ENCODE assay signal across 13 cellular contexts in genomic region chr16:84928679-84929420, GRCh38.
A peak's percentile ranks its signal among the peaks of the same experiment; 100 is the strongest.
DNase-seq lines count a peak whose midpoint lies in the region; ATAC-seq, FAIRE-seq and TF ChIP-seq lines count a peak whose summit lies in the region.
"Had no signal": no experiment of that assay in that cellular context is flagged by ENCODE, and none has a peak within 500 bp of the region (broad histone marks: within the 10 kb centered on the region; RNA-seq: fewer than 3 reads in every experiment).

No MANE protein-coding gene starts in this region.

- H4K20me1 ChIP-seq in neural progenitor cell (ENCODE audit: low read depth), result no peaks in the 10 kb centered on the region

- H3K9me3 Mint-ChIP-seq in neural progenitor cell, result no peaks in the 10 kb centered on the region
- H3K9me3 Mint-ChIP-seq: activated naive CD8-positive, alpha-beta T cell treated with anti-CD3 and anti-CD28 coated beads, Interleukin-2, amount 10 ng/mL, durations not matched to agents 7 days and 5 days; endodermal cell had no signal

- peaks cover 20% of the 10 kb centered on the region for H3K27me3 Mint-ChIP-seq in neural progenitor cell (ENCODE audit: insufficient read depth, low read depth)
- H3K27me3 Mint-ChIP-seq: activated naive CD8-positive, alpha-beta T cell treated with anti-CD3 and anti-CD28 coated beads, Interleukin-2, amount 10 ng/mL, durations not matched to agents 7 days and 5 days had no signal

- H3K79me2 ChIP-seq in ACC112 (ENCODE audit: control insufficient read depth, insufficient read depth, low read length, unreplicated experiment), result no peaks in the 10 kb centered on the region
- no peaks in the 10 kb centered on the region for H3K79me2 ChIP-seq in neural progenitor cell (ENCODE audit: low read depth)

- H3F3A ChIP-seq in neural progenitor cell (ENCODE audit: low read depth), result no peaks in the 10 kb centered on the region

- WGBS in pancreas, 2 donors, result 52 to 53% methylated on average over 16 of the region's 16 CpGs

- H2AFZ ChIP-seq in ACC112 (ENCODE audit: low read length, unreplicated experiment) (peak overlapping the region; percentile 8), neural progenitor cell (replicated peaks) (no peak overlapping the region)

- peaks cover 24% of the 10 kb centered on the region for H3K4me1 Mint-ChIP-seq in neural progenitor cell
- H3K4me1 Mint-ChIP-seq: activated naive CD8-positive, alpha-beta T cell treated with anti-CD3 and anti-CD28 coated beads, Interleukin-2, amount 10 ng/mL, durations not matched to agents 7 days and 5 days had no signal

- no peak overlapping the region for H3K9ac ChIP-seq in neural progenitor cell

- H3K4me1 ChIP-seq in ACC112 (ENCODE audit: control insufficient read depth, insufficient read depth, low read length, unreplicated experiment) (peaks cover 15% of the 10 kb centered on the region), pancreas (peaks cover 7 to 9% (median 7%) of the 10 kb centered on the region in 3 donors), neural progenitor cell (no peaks in the 10 kb centered on the region)

- H3K4me3 ChIP-seq in ACC112 (ENCODE audit: low read depth, low read length) (0 out of 2 replicates have a peak overlapping the region, but pooled peaks have one; percentile 2), fibroblast of villous mesenchyme (ENCODE audit: low read depth, low read length) (no peak overlapping the region), pancreas (no peak overlapping the region), neural progenitor cell (no peak overlapping the region)

- H3K36me3 ChIP-seq in ACC112 (ENCODE audit: insufficient read depth, low read length) (no peaks in the 10 kb centered on the region), pancreas (no peaks in the 10 kb centered on the region), neural progenitor cell (no peaks in the 10 kb centered on the region)

- H3K27ac Mint-ChIP-seq in neural progenitor cell, result no peak overlapping the region
- H3K27ac Mint-ChIP-seq: activated naive CD8-positive, alpha-beta T cell treated with anti-CD3 and anti-CD28 coated beads, Interleukin-2, amount 10 ng/mL, durations not matched to agents 7 days and 5 days; endodermal cell had no signal

- H3K27ac ChIP-seq in ACC112 (ENCODE audit: low read depth, low read length), result no peak overlapping the region; the same call in 1 of the 2 replicates
- no peak overlapping the region for H3K27ac ChIP-seq in pancreas
- no peak overlapping the region for H3K27ac ChIP-seq in neural progenitor cell

- H3K4me3 Mint-ChIP-seq in neural progenitor cell, result no peak overlapping the region
- H3K4me3 Mint-ChIP-seq: activated naive CD8-positive, alpha-beta T cell treated with anti-CD3 and anti-CD28 coated beads, Interleukin-2, amount 10 ng/mL, durations not matched to agents 7 days and 5 days; endodermal cell had no signal

- intact Hi-C loops in pancreas (cut with DNase I), result loop anchor here in 2 of 3 donors (5.0 kb wide), 2 partner anchors 33 to 38 kb away; no protein-coding TSS in a partner anchor

- TF ChIP-seq CTCF in fibroblast of villous mesenchyme (IDR thresholded peaks at IDR 0.05; ENCODE audit: insufficient read depth, low read depth, low read length) (no peak), pancreas (IDR thresholded peaks at IDR 0.05) (no peak), neural progenitor cell (IDR thresholded peaks at IDR 0.05) (no peak), GM13976 (IDR thresholded peaks at IDR 0.05; ENCODE audit: borderline replicate concordance, control extremely low read depth, extremely low read depth, insufficient read depth, missing control alignments) (no peak)

- H3K4me2 ChIP-seq in neural progenitor cell, result no peak overlapping the region

- in situ Hi-C loops in GM13976 (cut with MboI; ENCODE audit: low sequenced_read_pairs, unreplicated experiment), result no loop called here

- no peak for FAIRE-seq in pancreas (lab: Jason Lieb, UNC)

- no peaks in the 10 kb centered on the region for H3K9me3 ChIP-seq in pancreas
- no peaks in the 10 kb centered on the region for H3K9me3 ChIP-seq in neural progenitor cell (ENCODE audit: low read depth)

- ATAC-seq in pancreas, result peak in 3 of 4 donors; percentile 17 to 35 (median 25)

- DNase-seq in NCI-H2227 treated with DMSO at 0.1 percent for 48 hours (lab: John Stamatoyannopoulos, UW) (peak; percentile 20), fibroblast of villous mesenchyme (ENCODE audit: low read depth) (peak; percentile 70), pancreas (no peak), neural progenitor cell (ENCODE audit: low spot score) (no peak), nucleus accumbens (lab: John Stamatoyannopoulos, UW) (no peak), GM13976 (ENCODE audit: low spot score) (no peak)
- DNase-seq in activated T-cell treated with anti-CD3 and anti-CD28 coated beads, Interleukin-2, amount 50 U/mL, for 1 hour, result no peak
- DNase-seq: activated naive CD8-positive, alpha-beta T cell treated with anti-CD3 and anti-CD28 coated beads, Interleukin-2, amount 10 ng/mL, durations not matched to agents 7 days and 5 days; endodermal cell; GDM1; Kasumi-1; NCI-H510A had no signal

- H3K27me3 ChIP-seq in ACC112 (ENCODE audit: insufficient read depth, low read length) (no peaks in the 10 kb centered on the region), pancreas (no peaks in the 10 kb centered on the region), neural progenitor cell (no peaks in the 10 kb centered on the region)

- H3K36me3 Mint-ChIP-seq in neural progenitor cell, result no peaks in the 10 kb centered on the region
- H3K36me3 Mint-ChIP-seq: activated naive CD8-positive, alpha-beta T cell treated with anti-CD3 and anti-CD28 coated beads, Interleukin-2, amount 10 ng/mL, durations not matched to agents 7 days and 5 days had no signal

Comparison
In these comparisons a context has a peak if more than half of its experiments do, and no peak if none do; other contexts are left out.
1. DNase-seq: peak in NCI-H2227 treated with DMSO at 0.1 percent for 48 hours (single experiment) and fibroblast of villous mesenchyme (single experiment); none in pancreas (0 of 6), activated T-cell treated with anti-CD3 and anti-CD28 coated beads, Interleukin-2, amount 50 U/mL, for 1 hour (single experiment), neural progenitor cell (single experiment), nucleus accumbens (0 of 56) and GM13976 (single experiment).